In the genomic region with DNA sequence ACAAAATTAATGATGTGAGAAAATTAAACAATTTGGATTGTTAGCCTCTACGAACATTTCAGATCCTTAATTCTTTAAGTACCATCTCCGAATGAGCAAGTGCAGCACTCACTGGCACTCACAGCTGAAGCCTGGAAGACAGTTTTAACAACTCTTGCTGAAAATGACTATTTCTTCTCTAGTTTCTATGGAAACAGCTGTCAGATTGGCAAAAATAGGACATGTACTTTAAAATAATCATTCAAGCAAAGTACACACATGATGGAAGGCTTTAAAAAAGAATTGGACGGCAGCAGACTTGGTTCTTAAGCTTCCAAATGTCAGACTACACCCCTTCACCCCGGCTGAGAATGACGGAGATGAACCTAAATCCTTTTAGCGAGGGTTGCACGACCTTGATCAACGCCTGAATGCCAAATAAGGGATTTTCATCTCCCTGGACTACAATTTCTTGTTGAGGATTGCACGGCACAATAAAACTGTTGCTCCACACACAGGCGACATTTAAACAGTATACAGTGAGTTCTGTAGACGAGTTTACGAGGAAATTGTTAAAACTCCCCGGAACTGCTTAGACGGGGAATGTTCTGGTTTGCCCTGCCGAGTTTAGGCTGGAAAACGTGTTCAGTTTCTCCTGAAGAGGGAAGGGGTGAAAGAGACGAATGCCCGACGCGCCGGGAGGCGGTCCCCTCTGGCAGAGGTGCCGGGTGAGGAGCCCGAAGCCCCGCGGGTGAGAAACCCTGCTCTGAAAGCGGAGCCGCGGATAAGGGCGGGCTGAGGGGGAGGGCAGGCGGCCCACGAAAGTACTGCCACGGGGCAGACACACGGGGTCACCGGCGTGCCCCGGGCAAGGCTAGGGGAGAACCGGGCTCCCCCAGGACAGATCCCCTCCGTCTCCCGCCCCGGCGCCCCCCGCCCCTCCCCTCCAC, we compare ENCODE assay signal across 8 cellular contexts. TPM values are rescaled to one million over a fixed set of nuclear protein-coding genes. Genes with fewer than 3 reads are reported as not detected.
A peak's percentile ranks its signal among the peaks of the same experiment; 100 is the strongest.
DNase-seq lines count a peak whose midpoint lies in the region; ATAC-seq and TF ChIP-seq lines count a peak whose summit lies in the region.

No MANE protein-coding gene starts in this region.

- no peak for TF ChIP-seq EP300 in esophagus muscularis mucosa (IDR thresholded peaks at IDR 0.05)

- WGBS in esophagus muscularis mucosa = under 1% methylated on average over 16 of the region's 43 CpGs

- peak overlapping the region; percentile 98 to 100 (median 99) for H3K27ac ChIP-seq in esophagus muscularis mucosa (replicated peaks in 1 of 4)
- peak overlapping the region; percentile 99 for H3K27ac ChIP-seq in muscle layer of duodenum (ENCODE audit: low read length)

- H3K9me3 ChIP-seq in esophagus muscularis mucosa = no peaks in the 10 kb centered on the region
- H3K9me3 ChIP-seq in muscle layer of duodenum (ENCODE audit: control insufficient read depth in 1 of 2, low read length in 2 of 2) = no peaks in the 10 kb centered on the region

- H3K27me3 ChIP-seq in esophagus muscularis mucosa = no peaks in the 10 kb centered on the region
- H3K27me3 ChIP-seq in muscle layer of duodenum (ENCODE audit: low read depth, low read length) = no peaks in the 10 kb centered on the region

- peak overlapping the region; percentile 86 to 99 for H3K4me3 Mint-ChIP-seq in activated T-cell treated with anti-CD3 and anti-CD28 coated beads, Interleukin-2, amount 50 U/mL, for 72 hours

- peaks cover 29% of the 10 kb centered on the region for H3K4me1 Mint-ChIP-seq in activated T-cell treated with anti-CD3 and anti-CD28 coated beads, Interleukin-2, amount 50 U/mL, for 72 hours (ENCODE audit: low read depth)

- peak overlapping the region; percentile 99 for H3K27ac Mint-ChIP-seq in activated T-cell treated with anti-CD3 and anti-CD28 coated beads, Interleukin-2, amount 50 U/mL, for 72 hours

- ATAC-seq in GM21381 (IDR thresholded peaks at IDR 0.05; ENCODE audit: unreplicated experiment) = peak; percentile 68
- peak; percentile 62 to 73 for ATAC-seq in activated T-cell treated with anti-CD3 and anti-CD28 coated beads, Interleukin-2, amount 50 U/mL, for 72 hours (replicated peaks in 1 of 2)

- intact Hi-C loops in esophagus muscularis mucosa (cut with DNase I) = loop anchor here (5.0 to 10.0 kb wide), 2 partner anchors 36 to 109 kb away; no protein-coding TSS in a partner anchor

- no peak for TF ChIP-seq POLR2A in esophagus muscularis mucosa (IDR thresholded peaks at IDR 0.05; ENCODE audit: low read depth)

- no peak for TF ChIP-seq CTCF in esophagus muscularis mucosa (IDR thresholded peaks at IDR 0.05)

- peaks cover 6% of the 10 kb centered on the region for H3K27me3 Mint-ChIP-seq in activated T-cell treated with anti-CD3 and anti-CD28 coated beads, Interleukin-2, amount 50 U/mL, for 72 hours (ENCODE audit: low read depth)

- H3K4me3 ChIP-seq in esophagus muscularis mucosa = peak overlapping the region; percentile 72 to 86 (median 76)
- H3K4me3 ChIP-seq in muscle layer of duodenum (ENCODE audit: low read depth in 1 of 2, low read length in 2 of 2) = peak overlapping the region; percentile 64 to 81

- no peaks in the 10 kb centered on the region for H3K9me3 Mint-ChIP-seq in activated T-cell treated with anti-CD3 and anti-CD28 coated beads, Interleukin-2, amount 50 U/mL, for 72 hours

- H3K4me1 ChIP-seq in esophagus muscularis mucosa (peaks cover 12 to 20% (median 14%) of the 10 kb centered on the region in 4 donors), muscle layer of duodenum (ENCODE audit: control insufficient read depth in 1 of 2, insufficient read depth in 2 of 2, low read length in 2 of 2) (peaks cover 5 to 10% of the 10 kb centered on the region in 2 donors)

- no peaks in the 10 kb centered on the region for H3K36me3 ChIP-seq in esophagus muscularis mucosa
- no peaks in the 10 kb centered on the region for H3K36me3 ChIP-seq in muscle layer of duodenum (ENCODE audit: control insufficient read depth in 1 of 2, insufficient read depth in 2 of 2, low read length in 2 of 2)

- DNase-seq in COLO829 (ENCODE audit: low spot score) (peak; percentile 26), HT1080 (ENCODE audit: low read depth) (peak; percentile 50), OCI-M1 (lab: John Stamatoyannopoulos, UW) (peak; percentile 82), esophagus muscularis mucosa (ENCODE audit: extremely low spot score) (peak; percentile 95)
- DNase-seq in activated T-cell treated with anti-CD3 and anti-CD28 coated beads, Interleukin-2, amount 50 U/mL, for 72 hours = peak; percentile 73 to 78
- peak; percentile 41 to 53 for DNase-seq in stimulated activated CD8-positive, alpha-beta memory T cell treated with anti-CD3 and anti-CD28 coated beads, Interleukin-7, amount 100 ng/mL, for 1 hour (ENCODE audit: low read depth in 2 of 2)

- no peaks in the 10 kb centered on the region for H3K36me3 Mint-ChIP-seq in activated T-cell treated with anti-CD3 and anti-CD28 coated beads, Interleukin-2, amount 50 U/mL, for 72 hours (ENCODE audit: insufficient read depth in 2 of 2)

RNA-seq across cellular contexts. Expression of a gene that starts 0.7 kb away (rescaled TPM):
- total RNA-seq in HT1080 (2014; rRNA removed; shearing (Covaris generic)) = 18.8 and 22.6 TPM in 2 replicates
- 19.2 and 21.3 TPM in 2 replicates for polyA plus RNA-seq in HT1080 (2015; cell fraction: cytosol; rRNA removed)
- polyA plus RNA-seq in HT1080 (2015; cell fraction: nucleus; rRNA removed) = 48.0 and 69.4 TPM in 2 replicates
- total RNA-seq in activated T-cell treated with anti-CD3 and anti-CD28 coated beads, Interleukin-2, amount 50 U/mL, for 72 hours = 10 to 100 TPM; 12.2 TPM
- 10 to 100 TPM; 25.8 to 53.6 (median 32.9) TPM for total RNA-seq in esophagus muscularis mucosa

RNA-seq across cellular contexts. Expression of a gene that starts 31.2 kb away (rescaled TPM):
- not detected in 2 replicates for total RNA-seq in HT1080 (2014; rRNA removed; shearing (Covaris generic))
- polyA plus RNA-seq in HT1080 (2015; cell fraction: cytosol; rRNA removed) = not detected in 2 replicates
- polyA plus RNA-seq in HT1080 (2015; cell fraction: nucleus; rRNA removed) = 0.08 and 0.60 TPM in 2 replicates
- under 1 TPM in 1 of 2 donors, not detected in 1; 0.21 TPM for total RNA-seq in activated T-cell treated with anti-CD3 and anti-CD28 coated beads, Interleukin-2, amount 50 U/mL, for 72 hours
- total RNA-seq in esophagus muscularis mucosa = 1 to 10 TPM; 1.8 to 3.4 (median 2.3) TPM

Comparison
In these comparisons a context has a peak if more than half of its experiments do, and no peak if none do; other contexts are left out.
1. Peak in every context shown above with its lines: DNase-seq, ATAC-seq, H3K4me3 ChIP-seq and H3K27ac ChIP-seq.
2. DNase-seq: peak in every context shown above with its lines; median percentile 95 in esophagus muscularis mucosa; 82 in OCI-M1; 76 in activated T-cell treated with anti-CD3 and anti-CD28 coated beads, Interleukin-2, amount 50 U/mL, for 72 hours; 50 in HT1080; 47 in stimulated activated CD8-positive, alpha-beta memory T cell treated with anti-CD3 and anti-CD28 coated beads, Interleukin-7, amount 100 ng/mL, for 1 hour; 26 in COLO829.